1 cellular context compared by ENCODE assay signal in the genomic region with DNA sequence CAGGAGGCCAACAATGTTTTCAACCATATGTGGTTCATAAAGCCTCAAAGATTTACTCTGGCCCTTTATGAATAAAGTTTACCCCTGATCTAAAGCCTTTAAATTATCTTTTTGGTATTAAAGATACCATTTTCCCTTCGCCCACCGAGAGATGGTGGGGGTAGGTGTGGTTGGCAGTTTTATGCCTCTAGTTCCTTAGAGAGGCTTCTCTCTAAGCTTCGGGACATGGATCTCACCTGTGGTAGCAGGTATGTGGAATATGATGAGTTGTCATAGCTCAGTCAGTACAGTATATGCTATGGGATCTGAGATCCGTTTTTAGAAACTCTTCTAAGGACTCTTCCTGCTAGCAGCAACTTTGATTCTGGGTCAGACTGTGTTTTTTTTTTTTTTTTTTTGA.
TF ChIP-seq lines count a peak whose summit lies in the region.

No MANE protein-coding gene starts in this region.

TF ChIP-seq in liver, 16 proteins besides CTCF, POLR2A, EP300 and RAD21:
- TF ChIP-seq SP1 (IDR thresholded peaks at IDR 0.05) (no peak), EGR1 (IDR thresholded peaks at IDR 0.05; ENCODE audit: low read depth in 2 of 2) (no peak), YY1 (IDR thresholded peaks at IDR 0.05) (no peak), NR2F2 (IDR thresholded peaks at IDR 0.05) (no peak), HNF4A (conservative IDR thresholded peaks at IDR 0.05) (no peak), FOXA2 (IDR thresholded peaks at IDR 0.05) (no peak), FOXA1 (IDR thresholded peaks at IDR 0.05) (no peak), RXRA (IDR thresholded peaks at IDR 0.05) (no peak), TAF1 (conservative IDR thresholded peaks at IDR 0.05) (no peak), HNF4G (IDR thresholded peaks at IDR 0.05) (no peak), JUND (IDR thresholded peaks at IDR 0.05) (no peak)
- TF ChIP-seq, protein P1, sequence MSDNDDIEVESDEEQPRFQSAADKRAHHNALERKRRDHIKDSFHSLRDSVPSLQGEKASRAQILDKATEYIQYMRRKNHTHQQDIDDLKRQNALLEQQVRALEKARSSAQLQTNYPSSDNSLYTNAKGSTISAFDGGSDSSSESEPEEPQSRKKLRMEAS (IDR thresholded peaks at IDR 0.05): no peak
- TF ChIP-seq, protein P2, sequence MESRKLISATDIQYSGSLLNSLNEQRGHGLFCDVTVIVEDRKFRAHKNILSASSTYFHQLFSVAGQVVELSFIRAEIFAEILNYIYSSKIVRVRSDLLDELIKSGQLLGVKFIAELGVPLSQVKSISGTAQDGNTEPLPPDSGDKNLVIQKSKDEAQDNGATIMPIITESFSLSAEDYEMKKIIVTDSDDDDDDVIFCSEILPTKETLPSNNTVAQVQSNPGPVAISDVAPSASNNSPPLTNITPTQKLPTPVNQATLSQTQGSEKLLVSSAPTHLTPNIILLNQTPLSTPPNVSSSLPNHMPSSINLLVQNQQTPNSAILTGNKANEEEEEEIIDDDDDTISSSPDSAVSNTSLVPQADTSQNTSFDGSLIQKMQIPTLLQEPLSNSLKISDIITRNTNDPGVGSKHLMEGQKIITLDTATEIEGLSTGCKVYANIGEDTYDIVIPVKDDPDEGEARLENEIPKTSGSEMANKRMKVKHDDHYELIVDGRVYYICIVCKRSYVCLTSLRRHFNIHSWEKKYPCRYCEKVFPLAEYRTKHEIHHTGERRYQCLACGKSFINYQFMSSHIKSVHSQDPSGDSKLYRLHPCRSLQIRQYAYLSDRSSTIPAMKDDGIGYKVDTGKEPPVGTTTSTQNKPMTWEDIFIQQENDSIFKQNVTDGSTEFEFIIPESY (IDR thresholded peaks at IDR 0.05): no peak
- TF ChIP-seq, protein P3, sequence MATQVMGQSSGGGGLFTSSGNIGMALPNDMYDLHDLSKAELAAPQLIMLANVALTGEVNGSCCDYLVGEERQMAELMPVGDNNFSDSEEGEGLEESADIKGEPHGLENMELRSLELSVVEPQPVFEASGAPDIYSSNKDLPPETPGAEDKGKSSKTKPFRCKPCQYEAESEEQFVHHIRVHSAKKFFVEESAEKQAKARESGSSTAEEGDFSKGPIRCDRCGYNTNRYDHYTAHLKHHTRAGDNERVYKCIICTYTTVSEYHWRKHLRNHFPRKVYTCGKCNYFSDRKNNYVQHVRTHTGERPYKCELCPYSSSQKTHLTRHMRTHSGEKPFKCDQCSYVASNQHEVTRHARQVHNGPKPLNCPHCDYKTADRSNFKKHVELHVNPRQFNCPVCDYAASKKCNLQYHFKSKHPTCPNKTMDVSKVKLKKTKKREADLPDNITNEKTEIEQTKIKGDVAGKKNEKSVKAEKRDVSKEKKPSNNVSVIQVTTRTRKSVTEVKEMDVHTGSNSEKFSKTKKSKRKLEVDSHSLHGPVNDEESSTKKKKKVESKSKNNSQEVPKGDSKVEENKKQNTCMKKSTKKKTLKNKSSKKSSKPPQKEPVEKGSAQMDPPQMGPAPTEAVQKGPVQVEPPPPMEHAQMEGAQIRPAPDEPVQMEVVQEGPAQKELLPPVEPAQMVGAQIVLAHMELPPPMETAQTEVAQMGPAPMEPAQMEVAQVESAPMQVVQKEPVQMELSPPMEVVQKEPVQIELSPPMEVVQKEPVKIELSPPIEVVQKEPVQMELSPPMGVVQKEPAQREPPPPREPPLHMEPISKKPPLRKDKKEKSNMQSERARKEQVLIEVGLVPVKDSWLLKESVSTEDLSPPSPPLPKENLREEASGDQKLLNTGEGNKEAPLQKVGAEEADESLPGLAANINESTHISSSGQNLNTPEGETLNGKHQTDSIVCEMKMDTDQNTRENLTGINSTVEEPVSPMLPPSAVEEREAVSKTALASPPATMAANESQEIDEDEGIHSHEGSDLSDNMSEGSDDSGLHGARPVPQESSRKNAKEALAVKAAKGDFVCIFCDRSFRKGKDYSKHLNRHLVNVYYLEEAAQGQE (IDR thresholded peaks at IDR 0.05): no peak
